Comparison of ENCODE assay signal across 1 cellular context in the genomic region with DNA sequence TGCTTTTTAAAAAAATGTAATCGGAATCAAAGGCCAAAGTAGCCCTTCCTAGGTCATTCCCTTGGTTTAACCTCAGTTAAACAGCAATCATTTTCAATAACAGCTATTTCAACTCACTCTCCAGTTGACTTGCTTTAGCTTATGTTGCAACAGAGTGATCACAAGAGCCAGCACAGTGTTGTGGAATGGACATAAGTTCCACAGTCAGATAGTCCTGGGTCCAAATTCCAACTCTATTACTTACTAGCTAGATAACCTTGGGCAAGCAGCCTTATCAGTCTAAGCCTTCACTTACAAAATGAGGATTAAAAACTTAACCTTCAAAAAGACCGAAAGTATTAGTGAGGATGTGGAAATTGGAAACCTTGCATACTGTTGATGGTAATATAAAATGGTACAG.
TF ChIP-seq lines count a peak whose summit lies in the region.

No MANE protein-coding gene starts in this region.

TF ChIP-seq in liver, 16 proteins besides CTCF, POLR2A, EP300 and RAD21 (continued from another document):
- TF ChIP-seq, protein P1, sequence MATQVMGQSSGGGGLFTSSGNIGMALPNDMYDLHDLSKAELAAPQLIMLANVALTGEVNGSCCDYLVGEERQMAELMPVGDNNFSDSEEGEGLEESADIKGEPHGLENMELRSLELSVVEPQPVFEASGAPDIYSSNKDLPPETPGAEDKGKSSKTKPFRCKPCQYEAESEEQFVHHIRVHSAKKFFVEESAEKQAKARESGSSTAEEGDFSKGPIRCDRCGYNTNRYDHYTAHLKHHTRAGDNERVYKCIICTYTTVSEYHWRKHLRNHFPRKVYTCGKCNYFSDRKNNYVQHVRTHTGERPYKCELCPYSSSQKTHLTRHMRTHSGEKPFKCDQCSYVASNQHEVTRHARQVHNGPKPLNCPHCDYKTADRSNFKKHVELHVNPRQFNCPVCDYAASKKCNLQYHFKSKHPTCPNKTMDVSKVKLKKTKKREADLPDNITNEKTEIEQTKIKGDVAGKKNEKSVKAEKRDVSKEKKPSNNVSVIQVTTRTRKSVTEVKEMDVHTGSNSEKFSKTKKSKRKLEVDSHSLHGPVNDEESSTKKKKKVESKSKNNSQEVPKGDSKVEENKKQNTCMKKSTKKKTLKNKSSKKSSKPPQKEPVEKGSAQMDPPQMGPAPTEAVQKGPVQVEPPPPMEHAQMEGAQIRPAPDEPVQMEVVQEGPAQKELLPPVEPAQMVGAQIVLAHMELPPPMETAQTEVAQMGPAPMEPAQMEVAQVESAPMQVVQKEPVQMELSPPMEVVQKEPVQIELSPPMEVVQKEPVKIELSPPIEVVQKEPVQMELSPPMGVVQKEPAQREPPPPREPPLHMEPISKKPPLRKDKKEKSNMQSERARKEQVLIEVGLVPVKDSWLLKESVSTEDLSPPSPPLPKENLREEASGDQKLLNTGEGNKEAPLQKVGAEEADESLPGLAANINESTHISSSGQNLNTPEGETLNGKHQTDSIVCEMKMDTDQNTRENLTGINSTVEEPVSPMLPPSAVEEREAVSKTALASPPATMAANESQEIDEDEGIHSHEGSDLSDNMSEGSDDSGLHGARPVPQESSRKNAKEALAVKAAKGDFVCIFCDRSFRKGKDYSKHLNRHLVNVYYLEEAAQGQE (IDR thresholded peaks at IDR 0.05) = peak; percentile 22
- peak in 1 of 2 donors; percentile 12 for TF ChIP-seq EGR1 (IDR thresholded peaks at IDR 0.05; ENCODE audit: low read depth in 2 of 2)
- peak; percentile 73 for TF ChIP-seq SP1 (IDR thresholded peaks at IDR 0.05)
- peak; percentile 87 to 88 for TF ChIP-seq RXRA (IDR thresholded peaks at IDR 0.05)
- TF ChIP-seq TAF1 (conservative IDR thresholded peaks at IDR 0.05) = no peak
- peak; percentile 44 for TF ChIP-seq FOXA2 (IDR thresholded peaks at IDR 0.05)
- peak in 1 of 2 donors; percentile 70 for TF ChIP-seq JUND (IDR thresholded peaks at IDR 0.05)
